In genomic region chr6:108175592-108176279, GRCh38 we compare ENCODE assay signal across 1 cellular context.
TF ChIP-seq lines count a peak whose summit lies in the region.

No MANE protein-coding gene starts in this region.

TF ChIP-seq in SK-N-SH, 30 proteins besides CTCF, POLR2A, EP300 and RAD21 (continued from another document):
- TF ChIP-seq IRF3 (IDR thresholded peaks at IDR 0.05; ENCODE audit: low read depth, low read length) (no peak), FOSL2 (IDR thresholded peaks at IDR 0.05; ENCODE audit: borderline replicate concordance, low read depth) (no peak), RFX5 (IDR thresholded peaks at IDR 0.05; ENCODE audit: low read length) (no peak)
